ENCODE assay signal across 8 cellular contexts in genomic region chr1:84996846-84997666, GRCh38. TPM values are rescaled to one million over a fixed set of nuclear protein-coding genes. Genes with fewer than 3 reads are reported as not detected.
DNase-seq lines count a peak whose midpoint lies in the region; ATAC-seq and TF ChIP-seq lines count a peak whose summit lies in the region.

TSS of gene MCOLN2 (minus strand) at chr1:84997113. CDS start at chr1:84996872, 241 bp downstream.

- H3K4me1 ChIP-seq in endodermal cell (ENCODE audit: control insufficient read depth, insufficient read depth, low read length) = no peaks in the 10 kb centered on the region
- H3K4me1 ChIP-seq in muscle layer of colon (ENCODE audit: insufficient read depth, low read length) = peaks cover 5% of the 10 kb centered on the region

- H3K36me3 ChIP-seq in endodermal cell (ENCODE audit: control insufficient read depth, insufficient read depth, low read length) (no peaks in the 10 kb centered on the region), muscle layer of colon (ENCODE audit: insufficient read depth, low read length) (no peaks in the 10 kb centered on the region)

- peak; percentile 37 for ATAC-seq in HG02571 (IDR thresholded peaks at IDR 0.05; ENCODE audit: unreplicated experiment)

- POLR2A ChIA-PET in activated CD4-positive, alpha-beta T cell treated with anti-CD3 and anti-CD28 coated beads, Interleukin-2, amount 10 ng/mL, durations not matched to agents 7 days and 5 days (lab: Charles Lee) = no interaction called here

- no peaks in the 10 kb centered on the region for H3K9me3 ChIP-seq in endodermal cell (ENCODE audit: control insufficient read depth, low read length)
- H3K9me3 ChIP-seq in muscle layer of colon (ENCODE audit: low read length) = no peaks in the 10 kb centered on the region

- peak; percentile 57 for DNase-seq in NK-92 treated with Interleukin-12 subunit alpha and Interleukin-12 subunit beta, amount 100 ng/mL, for 24 hours (lab: John Stamatoyannopoulos, UW)
- DNase-seq in NK-92 (lab: John Stamatoyannopoulos, UW; ENCODE audit: unreplicated experiment) = no peak
- DNase-seq in NCI-H146 (lab: John Stamatoyannopoulos, UW) = peak; percentile 43
- peak; percentile 60 for DNase-seq in activated CD4-positive, alpha-beta T cell treated with anti-CD3 and anti-CD28 coated beads, Interleukin-2, amount 10 ng/mL, durations not matched to agents 7 days and 5 days
- DNase-seq in endodermal cell = peak; percentile 83
- DNase-seq in type B pancreatic cell (ENCODE audit: extremely low spot score, unreplicated experiment) = no peak

- peak within 1 kb of the TSS; percentile 83 for H3K27ac Mint-ChIP-seq in activated CD4-positive, alpha-beta T cell treated with anti-CD3 and anti-CD28 coated beads, Interleukin-2, amount 10 ng/mL, durations not matched to agents 7 days and 5 days
- no peak within 1 kb of the TSS for H3K27ac Mint-ChIP-seq in endodermal cell
- peak within 1 kb of the TSS; percentile 28 for H3K27ac Mint-ChIP-seq in type B pancreatic cell

- H3K9ac ChIP-seq in endodermal cell (ENCODE audit: extremely low read depth, low read length, poor library complexity, severe bottlenecking) (no peak within 1 kb of the TSS), muscle layer of colon (ENCODE audit: low read length) (no peak within 1 kb of the TSS)

- peak within 1 kb of the TSS; percentile 75 for H3K4me3 Mint-ChIP-seq in activated CD4-positive, alpha-beta T cell treated with anti-CD3 and anti-CD28 coated beads, Interleukin-2, amount 10 ng/mL, durations not matched to agents 7 days and 5 days
- peak within 1 kb of the TSS; percentile 62 for H3K4me3 Mint-ChIP-seq in endodermal cell
- H3K4me3 Mint-ChIP-seq in type B pancreatic cell = peak within 1 kb of the TSS; percentile 89

- H3K27me3 ChIP-seq in endodermal cell (ENCODE audit: control insufficient read depth, insufficient read depth, low read length, poor library complexity, severe bottlenecking) = peaks cover 93% of the 10 kb centered on the region
- peaks cover 8 to 14% of the 10 kb centered on the region in 2 donors for H3K27me3 ChIP-seq in muscle layer of colon (ENCODE audit: control insufficient read depth in 1 of 2, insufficient read depth in 2 of 2, low read length in 2 of 2)

- CTCF ChIA-PET in activated CD4-positive, alpha-beta T cell treated with anti-CD3 and anti-CD28 coated beads, Interleukin-2, amount 10 ng/mL, durations not matched to agents 7 days and 5 days (lab: Charles Lee) = interaction anchor here (0.6 to 3.0 kb wide), 2 partner anchors 45 to 52 kb away, joined by 3 to 13 read pairs; no protein-coding TSS in a partner anchor

- peak within 1 kb of the TSS; percentile 56 for H3K4me3 ChIP-seq in endodermal cell (ENCODE audit: low read length)
- H3K4me3 ChIP-seq in muscle layer of colon (ENCODE audit: low read depth in 1 of 2, low read length in 2 of 2) = peak within 1 kb of the TSS; percentile 75 to 84

- TF ChIP-seq CTCF in endodermal cell (conservative IDR thresholded peaks at IDR 0.05) (no peak), type B pancreatic cell (conservative IDR thresholded peaks at IDR 0.05) (no peak)

- H3K27me3 Mint-ChIP-seq in activated CD4-positive, alpha-beta T cell treated with anti-CD3 and anti-CD28 coated beads, Interleukin-2, amount 10 ng/mL, durations not matched to agents 7 days and 5 days = peaks cover 36% of the 10 kb centered on the region
- H3K27me3 Mint-ChIP-seq in endodermal cell (ENCODE audit: insufficient read depth) (peaks cover 89% of the 10 kb centered on the region), type B pancreatic cell (peaks cover 87% of the 10 kb centered on the region)

- 1% methylated on average over 25 to 87 of the region's 87 CpGs for WGBS in endodermal cell (ENCODE audit: insufficient coverage in 1 of 2, insufficient read length in 1 of 2), 2 experiments

- peaks cover 12% of the 10 kb centered on the region for H3K36me3 Mint-ChIP-seq in activated CD4-positive, alpha-beta T cell treated with anti-CD3 and anti-CD28 coated beads, Interleukin-2, amount 10 ng/mL, durations not matched to agents 7 days and 5 days (ENCODE audit: low read depth)
- H3K36me3 Mint-ChIP-seq in endodermal cell (ENCODE audit: low read depth) = no peaks in the 10 kb centered on the region
- H3K36me3 Mint-ChIP-seq in type B pancreatic cell = no peaks in the 10 kb centered on the region

- H3K27ac ChIP-seq in endodermal cell (ENCODE audit: low read depth, low read length) = no peak within 1 kb of the TSS
- no peak within 1 kb of the TSS for H3K27ac ChIP-seq in muscle layer of colon (ENCODE audit: low read depth, low read length)

- peaks cover 58% of the 10 kb centered on the region for H3K4me1 Mint-ChIP-seq in activated CD4-positive, alpha-beta T cell treated with anti-CD3 and anti-CD28 coated beads, Interleukin-2, amount 10 ng/mL, durations not matched to agents 7 days and 5 days
- H3K4me1 Mint-ChIP-seq in endodermal cell (peaks cover 3% of the 10 kb centered on the region), type B pancreatic cell (ENCODE audit: unreplicated experiment) (peaks cover 5% of the 10 kb centered on the region)

- H3K9me3 Mint-ChIP-seq in activated CD4-positive, alpha-beta T cell treated with anti-CD3 and anti-CD28 coated beads, Interleukin-2, amount 10 ng/mL, durations not matched to agents 7 days and 5 days = no peaks in the 10 kb centered on the region
- H3K9me3 Mint-ChIP-seq in endodermal cell (no peaks in the 10 kb centered on the region), type B pancreatic cell (no peaks in the 10 kb centered on the region)

RNA-seq across cellular contexts. Expression of gene MCOLN2, which starts in this region (rescaled TPM):
- 10 to 100 TPM; 15.0 to 15.4 TPM for total RNA-seq in activated CD4-positive, alpha-beta T cell treated with anti-CD3 and anti-CD28 coated beads, Interleukin-2, amount 10 ng/mL, durations not matched to agents 7 days and 5 days
- total RNA-seq in endodermal cell = under 1 TPM; 0.20 to 0.29 TPM
- 0.46 TPM for polyA plus RNA-seq in endodermal cell (2013, experiment 1 of 2)
- not detected for polyA plus RNA-seq in endodermal cell (2013, experiment 2 of 2)
- 0.19 and 0.31 TPM in 2 replicates for total RNA-seq in type B pancreatic cell (ENCODE audit: low replicate concordance)

Comparison
In these comparisons a context has a peak if more than half of its experiments do, and no peak if none do; other contexts are left out.
1. RNA of gene MCOLN2 (total RNA-seq): 15.0 to 15.4 TPM in activated CD4-positive, alpha-beta T cell treated with anti-CD3 and anti-CD28 coated beads, Interleukin-2, amount 10 ng/mL, durations not matched to agents 7 days and 5 days; 0.20 to 0.29 TPM in endodermal cell and 0.19 to 0.31 TPM in type B pancreatic cell; every median in the first group is over 10 times any median in the second.
2. DNase-seq: peak in NK-92 treated with Interleukin-12 subunit alpha and Interleukin-12 subunit beta, amount 100 ng/mL, for 24 hours (single experiment), NCI-H146 (single experiment) and activated CD4-positive, alpha-beta T cell treated with anti-CD3 and anti-CD28 coated beads, Interleukin-2, amount 10 ng/mL, durations not matched to agents 7 days and 5 days (single experiment); none in NK-92 (single experiment) and type B pancreatic cell (single experiment).
3. Peak in DNase-seq and H3K4me3 ChIP-seq in endodermal cell; RNA of the gene not detected or under 1 TPM.
4. Peak in every context shown above with its lines, with median percentiles within 50 percentile points of each other: H3K4me3 Mint-ChIP-seq.